1 cellular context compared by ENCODE assay signal in the genomic region with DNA sequence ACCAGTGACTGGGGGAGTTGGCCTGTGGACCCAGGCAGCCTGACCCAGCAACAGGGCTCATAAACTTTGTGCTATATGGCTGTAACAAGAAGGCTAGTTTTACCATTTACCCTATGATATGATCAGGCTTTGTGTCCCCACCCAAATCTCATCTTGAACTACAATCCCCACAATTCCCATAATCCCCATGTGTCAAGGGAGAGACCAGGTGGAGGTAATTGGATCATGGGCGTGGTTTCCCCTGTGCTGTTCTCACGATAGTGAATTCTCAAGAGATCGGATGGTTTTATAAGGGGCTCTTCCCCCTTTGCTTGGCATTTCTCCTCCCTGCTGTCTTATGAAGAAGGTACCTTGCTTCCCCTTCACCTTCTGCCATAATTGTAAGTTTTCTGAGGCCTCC.
TF ChIP-seq lines count a peak whose summit lies in the region.

No MANE protein-coding gene starts in this region.

TF ChIP-seq in GM23338, 12 proteins besides CTCF, POLR2A, EP300 and RAD21 (continued from another document):
- TF ChIP-seq, protein P1, sequence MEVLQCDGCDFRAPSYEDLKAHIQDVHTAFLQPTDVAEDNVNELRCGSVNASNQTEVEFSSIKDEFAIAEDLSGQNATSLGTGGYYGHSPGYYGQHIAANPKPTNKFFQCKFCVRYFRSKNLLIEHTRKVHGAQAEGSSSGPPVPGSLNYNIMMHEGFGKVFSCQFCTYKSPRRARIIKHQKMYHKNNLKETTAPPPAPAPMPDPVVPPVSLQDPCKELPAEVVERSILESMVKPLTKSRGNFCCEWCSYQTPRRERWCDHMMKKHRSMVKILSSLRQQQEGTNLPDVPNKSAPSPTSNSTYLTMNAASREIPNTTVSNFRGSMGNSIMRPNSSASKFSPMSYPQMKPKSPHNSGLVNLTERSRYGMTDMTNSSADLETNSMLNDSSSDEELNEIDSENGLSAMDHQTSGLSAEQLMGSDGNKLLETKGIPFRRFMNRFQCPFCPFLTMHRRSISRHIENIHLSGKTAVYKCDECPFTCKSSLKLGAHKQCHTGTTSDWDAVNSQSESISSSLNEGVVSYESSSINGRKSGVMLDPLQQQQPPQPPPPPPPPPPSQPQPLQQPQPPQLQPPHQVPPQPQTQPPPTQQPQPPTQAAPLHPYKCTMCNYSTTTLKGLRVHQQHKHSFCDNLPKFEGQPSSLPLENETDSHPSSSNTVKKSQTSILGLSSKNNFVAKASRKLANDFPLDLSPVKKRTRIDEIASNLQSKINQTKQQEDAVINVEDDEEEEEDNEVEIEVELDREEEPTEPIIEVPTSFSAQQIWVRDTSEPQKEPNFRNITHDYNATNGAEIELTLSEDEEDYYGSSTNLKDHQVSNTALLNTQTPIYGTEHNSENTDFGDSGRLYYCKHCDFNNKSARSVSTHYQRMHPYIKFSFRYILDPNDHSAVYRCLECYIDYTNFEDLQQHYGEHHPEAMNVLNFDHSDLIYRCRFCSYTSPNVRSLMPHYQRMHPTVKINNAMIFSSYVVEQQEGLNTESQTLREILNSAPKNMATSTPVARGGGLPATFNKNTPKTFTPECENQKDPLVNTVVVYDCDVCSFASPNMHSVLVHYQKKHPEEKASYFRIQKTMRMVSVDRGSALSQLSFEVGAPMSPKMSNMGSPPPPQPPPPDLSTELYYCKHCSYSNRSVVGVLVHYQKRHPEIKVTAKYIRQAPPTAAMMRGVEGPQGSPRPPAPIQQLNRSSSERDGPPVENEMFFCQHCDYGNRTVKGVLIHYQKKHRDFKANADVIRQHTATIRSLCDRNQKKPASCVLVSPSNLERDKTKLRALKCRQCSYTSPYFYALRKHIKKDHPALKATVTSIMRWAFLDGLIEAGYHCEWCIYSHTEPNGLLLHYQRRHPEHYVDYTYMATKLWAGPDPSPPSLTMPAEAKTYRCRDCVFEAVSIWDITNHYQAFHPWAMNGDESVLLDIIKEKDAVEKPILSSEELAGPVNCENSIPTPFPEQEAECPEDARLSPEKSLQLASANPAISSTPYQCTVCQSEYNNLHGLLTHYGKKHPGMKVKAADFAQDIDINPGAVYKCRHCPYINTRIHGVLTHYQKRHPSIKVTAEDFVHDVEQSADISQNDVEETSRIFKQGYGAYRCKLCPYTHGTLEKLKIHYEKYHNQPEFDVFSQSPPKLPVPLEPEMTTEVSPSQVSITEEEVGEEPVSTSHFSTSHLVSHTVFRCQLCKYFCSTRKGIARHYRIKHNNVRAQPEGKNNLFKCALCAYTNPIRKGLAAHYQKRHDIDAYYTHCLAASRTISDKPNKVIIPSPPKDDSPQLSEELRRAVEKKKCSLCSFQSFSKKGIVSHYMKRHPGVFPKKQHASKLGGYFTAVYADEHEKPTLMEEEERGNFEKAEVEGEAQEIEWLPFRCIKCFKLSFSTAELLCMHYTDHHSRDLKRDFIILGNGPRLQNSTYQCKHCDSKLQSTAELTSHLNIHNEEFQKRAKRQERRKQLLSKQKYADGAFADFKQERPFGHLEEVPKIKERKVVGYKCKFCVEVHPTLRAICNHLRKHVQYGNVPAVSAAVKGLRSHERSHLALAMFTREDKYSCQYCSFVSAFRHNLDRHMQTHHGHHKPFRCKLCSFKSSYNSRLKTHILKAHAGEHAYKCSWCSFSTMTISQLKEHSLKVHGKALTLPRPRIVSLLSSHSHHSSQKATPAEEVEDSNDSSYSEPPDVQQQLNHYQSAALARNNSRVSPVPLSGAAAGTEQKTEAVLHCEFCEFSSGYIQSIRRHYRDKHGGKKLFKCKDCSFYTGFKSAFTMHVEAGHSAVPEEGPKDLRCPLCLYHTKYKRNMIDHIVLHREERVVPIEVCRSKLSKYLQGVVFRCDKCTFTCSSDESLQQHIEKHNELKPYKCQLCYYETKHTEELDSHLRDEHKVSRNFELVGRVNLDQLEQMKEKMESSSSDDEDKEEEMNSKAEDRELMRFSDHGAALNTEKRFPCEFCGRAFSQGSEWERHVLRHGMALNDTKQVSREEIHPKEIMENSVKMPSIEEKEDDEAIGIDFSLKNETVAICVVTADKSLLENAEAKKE (CRISPR knock-in tag; IDR thresholded peaks at IDR 0.05): no peak
- TF ChIP-seq, protein P2, sequence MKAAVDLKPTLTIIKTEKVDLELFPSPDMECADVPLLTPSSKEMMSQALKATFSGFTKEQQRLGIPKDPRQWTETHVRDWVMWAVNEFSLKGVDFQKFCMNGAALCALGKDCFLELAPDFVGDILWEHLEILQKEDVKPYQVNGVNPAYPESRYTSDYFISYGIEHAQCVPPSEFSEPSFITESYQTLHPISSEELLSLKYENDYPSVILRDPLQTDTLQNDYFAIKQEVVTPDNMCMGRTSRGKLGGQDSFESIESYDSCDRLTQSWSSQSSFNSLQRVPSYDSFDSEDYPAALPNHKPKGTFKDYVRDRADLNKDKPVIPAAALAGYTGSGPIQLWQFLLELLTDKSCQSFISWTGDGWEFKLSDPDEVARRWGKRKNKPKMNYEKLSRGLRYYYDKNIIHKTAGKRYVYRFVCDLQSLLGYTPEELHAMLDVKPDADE (IDR thresholded peaks at IDR 0.05): peak; percentile 28; the same call in 1 of the 2 replicates
- no peak for TF ChIP-seq STAT1 (IDR thresholded peaks at IDR 0.05; ENCODE audit: unreplicated experiment)
TF ChIP-seq in GM23338: peak in this region for 1.
